ENCODE assay signal across 1 cellular context in the genomic region with DNA sequence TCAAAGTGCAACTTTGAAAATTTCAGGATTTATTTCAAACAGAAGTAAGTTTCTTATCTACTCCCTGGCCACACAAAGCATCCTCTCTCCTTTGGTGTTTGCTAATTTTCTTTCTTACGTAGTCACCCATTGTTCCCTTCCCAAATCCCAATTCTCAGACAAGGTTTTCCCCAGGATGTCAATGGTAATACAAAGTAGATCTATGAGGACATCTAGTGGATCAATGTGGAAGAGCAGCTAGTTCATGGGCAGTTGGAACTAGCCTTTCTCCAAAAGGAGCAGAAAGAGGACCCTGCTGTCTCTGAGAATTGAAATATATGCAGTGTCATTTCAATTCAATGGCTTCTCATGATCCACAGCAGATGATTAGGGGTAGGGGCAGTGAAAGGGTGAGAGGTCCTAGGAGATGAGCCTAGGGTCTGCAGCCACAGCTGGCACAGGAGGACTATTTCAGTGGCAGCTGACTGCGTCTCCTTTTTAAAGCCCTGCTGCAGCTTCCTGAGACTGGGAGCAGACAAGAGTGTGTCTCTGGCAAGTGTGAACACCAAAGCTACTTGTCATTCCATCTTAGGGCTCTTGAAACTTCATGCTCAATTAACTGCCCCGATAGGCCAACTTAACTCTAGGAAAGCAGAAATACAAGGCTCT.
A peak's percentile ranks its signal among the peaks of the same experiment; 100 is the strongest.
TF ChIP-seq lines count a peak whose summit lies in the region.

No MANE protein-coding gene starts in this region.

TF ChIP-seq in GM23338, 12 proteins besides CTCF, POLR2A, EP300 and RAD21:
- TF ChIP-seq, protein P1, sequence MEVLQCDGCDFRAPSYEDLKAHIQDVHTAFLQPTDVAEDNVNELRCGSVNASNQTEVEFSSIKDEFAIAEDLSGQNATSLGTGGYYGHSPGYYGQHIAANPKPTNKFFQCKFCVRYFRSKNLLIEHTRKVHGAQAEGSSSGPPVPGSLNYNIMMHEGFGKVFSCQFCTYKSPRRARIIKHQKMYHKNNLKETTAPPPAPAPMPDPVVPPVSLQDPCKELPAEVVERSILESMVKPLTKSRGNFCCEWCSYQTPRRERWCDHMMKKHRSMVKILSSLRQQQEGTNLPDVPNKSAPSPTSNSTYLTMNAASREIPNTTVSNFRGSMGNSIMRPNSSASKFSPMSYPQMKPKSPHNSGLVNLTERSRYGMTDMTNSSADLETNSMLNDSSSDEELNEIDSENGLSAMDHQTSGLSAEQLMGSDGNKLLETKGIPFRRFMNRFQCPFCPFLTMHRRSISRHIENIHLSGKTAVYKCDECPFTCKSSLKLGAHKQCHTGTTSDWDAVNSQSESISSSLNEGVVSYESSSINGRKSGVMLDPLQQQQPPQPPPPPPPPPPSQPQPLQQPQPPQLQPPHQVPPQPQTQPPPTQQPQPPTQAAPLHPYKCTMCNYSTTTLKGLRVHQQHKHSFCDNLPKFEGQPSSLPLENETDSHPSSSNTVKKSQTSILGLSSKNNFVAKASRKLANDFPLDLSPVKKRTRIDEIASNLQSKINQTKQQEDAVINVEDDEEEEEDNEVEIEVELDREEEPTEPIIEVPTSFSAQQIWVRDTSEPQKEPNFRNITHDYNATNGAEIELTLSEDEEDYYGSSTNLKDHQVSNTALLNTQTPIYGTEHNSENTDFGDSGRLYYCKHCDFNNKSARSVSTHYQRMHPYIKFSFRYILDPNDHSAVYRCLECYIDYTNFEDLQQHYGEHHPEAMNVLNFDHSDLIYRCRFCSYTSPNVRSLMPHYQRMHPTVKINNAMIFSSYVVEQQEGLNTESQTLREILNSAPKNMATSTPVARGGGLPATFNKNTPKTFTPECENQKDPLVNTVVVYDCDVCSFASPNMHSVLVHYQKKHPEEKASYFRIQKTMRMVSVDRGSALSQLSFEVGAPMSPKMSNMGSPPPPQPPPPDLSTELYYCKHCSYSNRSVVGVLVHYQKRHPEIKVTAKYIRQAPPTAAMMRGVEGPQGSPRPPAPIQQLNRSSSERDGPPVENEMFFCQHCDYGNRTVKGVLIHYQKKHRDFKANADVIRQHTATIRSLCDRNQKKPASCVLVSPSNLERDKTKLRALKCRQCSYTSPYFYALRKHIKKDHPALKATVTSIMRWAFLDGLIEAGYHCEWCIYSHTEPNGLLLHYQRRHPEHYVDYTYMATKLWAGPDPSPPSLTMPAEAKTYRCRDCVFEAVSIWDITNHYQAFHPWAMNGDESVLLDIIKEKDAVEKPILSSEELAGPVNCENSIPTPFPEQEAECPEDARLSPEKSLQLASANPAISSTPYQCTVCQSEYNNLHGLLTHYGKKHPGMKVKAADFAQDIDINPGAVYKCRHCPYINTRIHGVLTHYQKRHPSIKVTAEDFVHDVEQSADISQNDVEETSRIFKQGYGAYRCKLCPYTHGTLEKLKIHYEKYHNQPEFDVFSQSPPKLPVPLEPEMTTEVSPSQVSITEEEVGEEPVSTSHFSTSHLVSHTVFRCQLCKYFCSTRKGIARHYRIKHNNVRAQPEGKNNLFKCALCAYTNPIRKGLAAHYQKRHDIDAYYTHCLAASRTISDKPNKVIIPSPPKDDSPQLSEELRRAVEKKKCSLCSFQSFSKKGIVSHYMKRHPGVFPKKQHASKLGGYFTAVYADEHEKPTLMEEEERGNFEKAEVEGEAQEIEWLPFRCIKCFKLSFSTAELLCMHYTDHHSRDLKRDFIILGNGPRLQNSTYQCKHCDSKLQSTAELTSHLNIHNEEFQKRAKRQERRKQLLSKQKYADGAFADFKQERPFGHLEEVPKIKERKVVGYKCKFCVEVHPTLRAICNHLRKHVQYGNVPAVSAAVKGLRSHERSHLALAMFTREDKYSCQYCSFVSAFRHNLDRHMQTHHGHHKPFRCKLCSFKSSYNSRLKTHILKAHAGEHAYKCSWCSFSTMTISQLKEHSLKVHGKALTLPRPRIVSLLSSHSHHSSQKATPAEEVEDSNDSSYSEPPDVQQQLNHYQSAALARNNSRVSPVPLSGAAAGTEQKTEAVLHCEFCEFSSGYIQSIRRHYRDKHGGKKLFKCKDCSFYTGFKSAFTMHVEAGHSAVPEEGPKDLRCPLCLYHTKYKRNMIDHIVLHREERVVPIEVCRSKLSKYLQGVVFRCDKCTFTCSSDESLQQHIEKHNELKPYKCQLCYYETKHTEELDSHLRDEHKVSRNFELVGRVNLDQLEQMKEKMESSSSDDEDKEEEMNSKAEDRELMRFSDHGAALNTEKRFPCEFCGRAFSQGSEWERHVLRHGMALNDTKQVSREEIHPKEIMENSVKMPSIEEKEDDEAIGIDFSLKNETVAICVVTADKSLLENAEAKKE (CRISPR knock-in tag; IDR thresholded peaks at IDR 0.05) = 0 out of 2 replicates have a peak, but pooled peaks have one; percentile 46
- TF ChIP-seq, protein P2, sequence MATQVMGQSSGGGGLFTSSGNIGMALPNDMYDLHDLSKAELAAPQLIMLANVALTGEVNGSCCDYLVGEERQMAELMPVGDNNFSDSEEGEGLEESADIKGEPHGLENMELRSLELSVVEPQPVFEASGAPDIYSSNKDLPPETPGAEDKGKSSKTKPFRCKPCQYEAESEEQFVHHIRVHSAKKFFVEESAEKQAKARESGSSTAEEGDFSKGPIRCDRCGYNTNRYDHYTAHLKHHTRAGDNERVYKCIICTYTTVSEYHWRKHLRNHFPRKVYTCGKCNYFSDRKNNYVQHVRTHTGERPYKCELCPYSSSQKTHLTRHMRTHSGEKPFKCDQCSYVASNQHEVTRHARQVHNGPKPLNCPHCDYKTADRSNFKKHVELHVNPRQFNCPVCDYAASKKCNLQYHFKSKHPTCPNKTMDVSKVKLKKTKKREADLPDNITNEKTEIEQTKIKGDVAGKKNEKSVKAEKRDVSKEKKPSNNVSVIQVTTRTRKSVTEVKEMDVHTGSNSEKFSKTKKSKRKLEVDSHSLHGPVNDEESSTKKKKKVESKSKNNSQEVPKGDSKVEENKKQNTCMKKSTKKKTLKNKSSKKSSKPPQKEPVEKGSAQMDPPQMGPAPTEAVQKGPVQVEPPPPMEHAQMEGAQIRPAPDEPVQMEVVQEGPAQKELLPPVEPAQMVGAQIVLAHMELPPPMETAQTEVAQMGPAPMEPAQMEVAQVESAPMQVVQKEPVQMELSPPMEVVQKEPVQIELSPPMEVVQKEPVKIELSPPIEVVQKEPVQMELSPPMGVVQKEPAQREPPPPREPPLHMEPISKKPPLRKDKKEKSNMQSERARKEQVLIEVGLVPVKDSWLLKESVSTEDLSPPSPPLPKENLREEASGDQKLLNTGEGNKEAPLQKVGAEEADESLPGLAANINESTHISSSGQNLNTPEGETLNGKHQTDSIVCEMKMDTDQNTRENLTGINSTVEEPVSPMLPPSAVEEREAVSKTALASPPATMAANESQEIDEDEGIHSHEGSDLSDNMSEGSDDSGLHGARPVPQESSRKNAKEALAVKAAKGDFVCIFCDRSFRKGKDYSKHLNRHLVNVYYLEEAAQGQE (IDR thresholded peaks at IDR 0.05; ENCODE audit: unreplicated experiment) = no peak
- 0 out of 2 replicates have a peak, but pooled peaks have one; percentile 24 for TF ChIP-seq CREB1 (CRISPR knock-in tag; IDR thresholded peaks at IDR 0.05; ENCODE audit: low read depth)
TF ChIP-seq in GM23338: peak in this region for 2.
